In the genomic region with DNA sequence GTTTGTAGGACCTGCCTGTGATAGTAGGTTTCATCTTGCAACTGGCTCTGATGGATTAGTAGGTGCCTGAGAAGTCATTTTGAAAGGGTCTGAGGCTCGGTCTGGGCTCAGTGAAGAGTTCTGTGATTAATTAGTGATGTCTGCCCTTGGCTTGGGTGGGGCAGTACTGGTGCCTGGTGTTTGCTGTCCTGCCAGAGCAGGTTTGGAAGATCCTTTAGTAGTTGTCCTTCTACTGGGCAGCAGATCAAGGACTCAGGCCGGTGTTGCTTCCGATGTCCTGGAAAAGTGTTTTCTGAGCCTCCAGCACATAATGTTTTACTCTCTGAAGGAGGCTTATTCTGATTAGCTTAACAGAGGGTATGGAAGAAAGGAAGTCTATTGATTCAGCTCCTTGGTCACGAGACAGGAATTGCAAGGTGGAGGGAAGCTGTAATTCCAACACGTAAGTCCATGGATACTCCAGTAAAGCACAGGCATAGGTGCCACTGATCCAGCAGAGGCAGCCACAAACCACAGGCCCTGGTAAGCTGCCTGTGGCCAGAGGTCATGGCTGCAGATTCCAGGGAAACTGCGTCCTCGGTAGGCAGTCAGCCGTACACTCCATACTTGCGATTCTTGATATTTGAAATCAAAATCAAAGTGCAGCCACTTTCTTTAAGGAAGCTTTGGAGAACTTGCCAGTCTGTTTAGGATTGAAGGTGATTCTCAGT, we compare ENCODE assay signal across 17 cellular contexts. TPM values are rescaled to one million over a fixed set of nuclear protein-coding genes. Genes with fewer than 3 reads are reported as not detected.
A peak's percentile ranks its signal among the peaks of the same experiment; 100 is the strongest.
DNase-seq lines count a peak whose midpoint lies in the region; ATAC-seq and TF ChIP-seq lines count a peak whose summit lies in the region.
"Had no signal": no experiment of that assay in that cellular context is flagged by ENCODE, and none has a peak within 500 bp of the region (broad histone marks: within the 10 kb centered on the region; RNA-seq: fewer than 3 reads in every experiment).

No MANE protein-coding gene starts in this region.

- H3K4me3 Mint-ChIP-seq in activated T-helper 2 cell treated with anti-CD3 and anti-CD28 coated beads, Interferon-gamma antibody, Interleukin-2, Interleukin-4, amounts not matched to agents 10 μg/mL and 5 μg/mL and 100 μg/mL, durations not matched to agents 14 hours and 24 hours and 36 hours (ENCODE audit: low read depth), result no peak overlapping the region
- H3K4me3 Mint-ChIP-seq: activated naive CD4-positive, alpha-beta T cell treated with anti-CD3 and anti-CD28 coated beads, Interleukin-2, amount 50 U/mL, for 24 hours had no signal

- intact Hi-C loops in heart left ventricle (cut with DNase I), result loop anchor here in 3 of 10 donors (5.0 to 10.0 kb wide), 3 partner anchors 46 to 141 kb away; partner anchors contain the start of gene MMD (in 1 of the 3)
- intact Hi-C loops in left ventricle myocardium superior (cut with micrococcal nuclease), result no loop called here
- intact Hi-C loops in right cardiac atrium (cut with DNase I), result no loop called here
- intact Hi-C loops in aorta (cut with DNase I), result no loop called here
- intact Hi-C loops in activated T-helper 2 cell treated with anti-CD3 and anti-CD28 coated beads, Interferon-gamma antibody, Interleukin-2, Interleukin-4, amounts not matched to agents 10 μg/mL and 5 μg/mL and 100 μg/mL, durations not matched to agents 14 hours and 24 hours and 36 hours (cut with micrococcal nuclease), result no loop called here

- TF ChIP-seq POLR2A in heart left ventricle (IDR thresholded peaks at IDR 0.05), result no peak

- DNase-seq in heart left ventricle (no peak), left ventricle myocardium superior (no peak), right cardiac atrium (no peak), renal cortical epithelial cell (ENCODE audit: low read depth) (peak; percentile 94), aorta (no peak), NCI-H774 (lab: John Stamatoyannopoulos, UW) (no peak), kidney glomerular epithelial cell (lab: John Stamatoyannopoulos, UW) (no peak)
- no peak for DNase-seq in activated T-helper 2 cell treated with anti-CD3 and anti-CD28 coated beads, Interferon-gamma antibody, Interleukin-2, Interleukin-4, amounts not matched to agents 10 μg/mL and 5 μg/mL and 100 μg/mL, durations not matched to agents 14 hours and 24 hours and 36 hours (ENCODE audit: low spot score)
- DNase-seq: cerebellar nuclear complex; COR-L47; hippocampal formation; MM.1S; NCI-H1930; NCI-H526; stimulated activated CD4-positive, alpha-beta T cell treated with anti-CD3 and anti-CD28 coated beads, Interleukin-15, amount 100 ng/mL, for 24 hours had no signal

- H3K36me3 Mint-ChIP-seq in activated T-helper 2 cell treated with anti-CD3 and anti-CD28 coated beads, Interferon-gamma antibody, Interleukin-2, Interleukin-4, amounts not matched to agents 10 μg/mL and 5 μg/mL and 100 μg/mL, durations not matched to agents 14 hours and 24 hours and 36 hours (ENCODE audit: low read depth), result no peaks in the 10 kb centered on the region
- H3K36me3 Mint-ChIP-seq: activated naive CD4-positive, alpha-beta T cell treated with anti-CD3 and anti-CD28 coated beads, Interleukin-2, amount 50 U/mL, for 24 hours had no signal

- peaks cover 0 to 3% (median 0%) of the 10 kb centered on the region in 9 donors for H3K36me3 ChIP-seq in heart left ventricle
- H3K36me3 ChIP-seq in aorta (ENCODE audit: control insufficient read depth in 1 of 2, insufficient read depth in 2 of 2, low read length in 1 of 2), result no peaks in the 10 kb centered on the region

- H3K9me3 Mint-ChIP-seq in activated T-helper 2 cell treated with anti-CD3 and anti-CD28 coated beads, Interferon-gamma antibody, Interleukin-2, Interleukin-4, amounts not matched to agents 10 μg/mL and 5 μg/mL and 100 μg/mL, durations not matched to agents 14 hours and 24 hours and 36 hours, result no peaks in the 10 kb centered on the region
- H3K9me3 Mint-ChIP-seq: activated naive CD4-positive, alpha-beta T cell treated with anti-CD3 and anti-CD28 coated beads, Interleukin-2, amount 50 U/mL, for 24 hours had no signal

- H3K4me1 Mint-ChIP-seq in activated T-helper 2 cell treated with anti-CD3 and anti-CD28 coated beads, Interferon-gamma antibody, Interleukin-2, Interleukin-4, amounts not matched to agents 10 μg/mL and 5 μg/mL and 100 μg/mL, durations not matched to agents 14 hours and 24 hours and 36 hours (ENCODE audit: low read depth), result peaks cover 11% of the 10 kb centered on the region

- peak overlapping the region in 1 of 12 donors; percentile 4 for H3K4me3 ChIP-seq in heart left ventricle
- no peak overlapping the region for H3K4me3 ChIP-seq in right cardiac atrium (ENCODE audit: low read length)
- H3K4me3 ChIP-seq in aorta (ENCODE audit: low read length in 2 of 2), result no peak overlapping the region

- no peaks in the 10 kb centered on the region for H3K9me3 ChIP-seq in heart left ventricle
- H3K9me3 ChIP-seq in right cardiac atrium (ENCODE audit: control insufficient read depth, low read length), result no peaks in the 10 kb centered on the region
- H3K9me3 ChIP-seq in aorta (ENCODE audit: control insufficient read depth, low read length), result no peaks in the 10 kb centered on the region

- 54 to 82% (median 67%) methylated on average over 9 of the region's 9 CpGs for WGBS in heart left ventricle, 4 donors
- 63% methylated on average over 9 of the region's 9 CpGs for WGBS in right cardiac atrium
- 75 to 82% methylated on average over 9 of the region's 9 CpGs for WGBS in aorta, 2 donors

- TF ChIP-seq CTCF in heart left ventricle (IDR thresholded peaks at IDR 0.05), result no peak

- H3K27ac ChIP-seq in heart left ventricle, result peak overlapping the region; percentile 47 to 98 (median 90)
- H3K27ac ChIP-seq in right cardiac atrium (ENCODE audit: low read length), result peak overlapping the region; percentile 73
- H3K27ac ChIP-seq in aorta (ENCODE audit: low read depth in 1 of 2, low read length in 2 of 2), result peak overlapping the region; percentile 73 to 79

- ATAC-seq in heart left ventricle (peak in 2 of 4 donors; percentile 9 to 38), left ventricle myocardium superior (no peak), right cardiac atrium (no peak), aorta (ENCODE audit: low FRiP score) (no peak)

- H3K4me1 ChIP-seq in heart left ventricle (peaks cover 0 to 85% (median 58%) of the 10 kb centered on the region in 12 donors), right cardiac atrium (ENCODE audit: control insufficient read depth, insufficient read depth, low read length) (peaks cover 26% of the 10 kb centered on the region), aorta (ENCODE audit: control insufficient read depth in 1 of 2, insufficient read depth in 2 of 2, low read length in 2 of 2) (peaks cover 10 to 36% of the 10 kb centered on the region in 2 donors)

- H3K27me3 ChIP-seq in heart left ventricle (no peaks in the 10 kb centered on the region), right cardiac atrium (ENCODE audit: control insufficient read depth, insufficient read depth) (no peaks in the 10 kb centered on the region), aorta (ENCODE audit: control insufficient read depth in 1 of 2, insufficient read depth in 2 of 2, low read length in 1 of 2) (no peaks in the 10 kb centered on the region)

- H3K27me3 Mint-ChIP-seq in activated T-helper 2 cell treated with anti-CD3 and anti-CD28 coated beads, Interferon-gamma antibody, Interleukin-2, Interleukin-4, amounts not matched to agents 10 μg/mL and 5 μg/mL and 100 μg/mL, durations not matched to agents 14 hours and 24 hours and 36 hours (ENCODE audit: low read depth), result peaks cover 16% of the 10 kb centered on the region

- no peak overlapping the region for H3K27ac Mint-ChIP-seq in activated T-helper 2 cell treated with anti-CD3 and anti-CD28 coated beads, Interferon-gamma antibody, Interleukin-2, Interleukin-4, amounts not matched to agents 10 μg/mL and 5 μg/mL and 100 μg/mL, durations not matched to agents 14 hours and 24 hours and 36 hours
- H3K27ac Mint-ChIP-seq: activated naive CD4-positive, alpha-beta T cell treated with anti-CD3 and anti-CD28 coated beads, Interleukin-2, amount 50 U/mL, for 24 hours had no signal

RNA-seq across cellular contexts. Expression of gene HLF, which starts 18.7 kb away (rescaled TPM):
- 10 to 100 TPM in 7 of 9 donors, 1 to 10 TPM in 2; 7.5 to 46.3 (median 28.7) TPM for total RNA-seq in heart left ventricle
- polyA plus RNA-seq in heart left ventricle, result 1 to 10 TPM; 5.3 to 6.9 TPM
- total RNA-seq in left ventricle myocardium superior, result 38.8 TPM
- total RNA-seq in right cardiac atrium, result 10 to 100 TPM; 35.6 to 56.6 (median 49.7) TPM
- 17.0 TPM for polyA plus RNA-seq in right cardiac atrium
- total RNA-seq in renal cortical epithelial cell, result 0.52 and 1.9 TPM in 2 replicates
- total RNA-seq in aorta, result 10 to 100 TPM in 1 of 2 donors, 1 to 10 TPM in 1; 5.8 to 12.4 TPM
- polyA plus RNA-seq in aorta, result 10 to 100 TPM in 1 of 2 donors, 1 to 10 TPM in 1; 2.0 to 11.8 TPM
- 4.5 and 5.1 TPM in 2 replicates for total RNA-seq in activated T-helper 2 cell treated with anti-CD3 and anti-CD28 coated beads, Interferon-gamma antibody, Interleukin-2, Interleukin-4, amounts not matched to agents 10 μg/mL and 5 μg/mL and 100 μg/mL, durations not matched to agents 14 hours and 24 hours and 36 hours
- total RNA-seq: lung microvascular endothelial cell had no signal
